Comparison of ENCODE assay signal across 8 cellular contexts in the genomic region with DNA sequence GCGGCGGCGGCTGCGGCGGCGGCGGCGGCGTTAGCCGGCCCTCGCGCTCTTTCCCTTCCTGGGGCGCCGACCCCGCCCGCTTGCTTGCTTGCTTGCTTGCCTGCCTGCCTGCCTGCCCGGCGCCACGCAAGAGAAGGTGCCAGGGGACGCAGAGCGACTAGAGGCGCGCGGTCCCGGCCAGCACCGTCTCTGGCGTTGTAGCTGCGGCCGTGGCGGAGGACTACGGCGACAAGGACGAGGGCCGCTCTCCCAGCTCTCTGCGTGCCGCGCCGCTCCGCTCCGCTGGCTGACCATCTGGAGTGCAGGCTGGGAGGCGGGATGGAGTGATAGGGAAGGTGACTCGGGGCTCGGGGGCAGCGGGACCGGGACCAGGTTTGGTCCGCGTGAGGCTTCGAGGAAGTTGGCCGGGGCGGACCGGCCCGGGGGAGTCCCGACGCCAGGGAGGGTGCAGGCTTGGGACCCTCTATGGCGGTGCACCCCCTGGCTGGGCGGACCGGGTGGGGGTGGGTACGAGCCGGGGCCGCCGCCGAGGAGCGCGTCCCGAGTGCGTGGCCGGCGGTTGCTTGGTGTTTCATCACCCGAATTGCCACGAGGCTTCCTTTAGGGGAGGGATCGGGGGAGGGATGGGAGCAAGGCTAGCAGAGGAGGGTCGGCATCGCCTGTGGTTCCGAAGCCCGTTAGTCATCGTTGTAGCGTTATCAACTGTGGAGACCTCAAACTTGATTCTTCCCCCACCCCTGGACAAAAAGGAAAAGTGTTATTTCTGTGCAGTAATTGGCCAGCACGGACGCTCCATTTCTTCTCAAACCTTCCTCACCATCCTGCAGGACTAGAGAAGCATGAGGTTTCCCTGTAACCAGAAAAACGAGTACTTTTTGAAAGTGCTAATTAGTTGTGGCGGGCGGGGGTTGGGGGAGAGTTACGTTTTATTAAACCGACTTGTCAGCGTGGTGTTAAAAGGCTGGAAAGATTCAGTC. TPM values are rescaled to one million over a fixed set of nuclear protein-coding genes. Genes with fewer than 3 reads are reported as not detected.
DNase-seq lines count a peak whose midpoint lies in the region; ATAC-seq and TF ChIP-seq lines count a peak whose summit lies in the region.

No MANE protein-coding gene starts in this region.

- WGBS in liver: under 1% methylated on average over 85 of the region's 85 CpGs

- H3K27me3 Mint-ChIP-seq in activated CD4-positive, alpha-beta T cell treated with anti-CD3 and anti-CD28 coated beads, Interleukin-2, amount 10 ng/mL, durations not matched to agents 24 days and 14 days: no peaks in the 10 kb centered on the region

- H3K36me3 Mint-ChIP-seq in activated CD4-positive, alpha-beta T cell treated with anti-CD3 and anti-CD28 coated beads, Interleukin-2, amount 10 ng/mL, durations not matched to agents 24 days and 14 days (ENCODE audit: low read depth): peaks cover 13% of the 10 kb centered on the region

- H3K27ac Mint-ChIP-seq in activated CD4-positive, alpha-beta T cell treated with anti-CD3 and anti-CD28 coated beads, Interleukin-2, amount 10 ng/mL, durations not matched to agents 24 days and 14 days: peak overlapping the region; percentile 100

- peak; percentile 78 for DNase-seq in NCI-H82 (lab: John Stamatoyannopoulos, UW)
- no peak for DNase-seq in NCI-H82 treated with DMSO at 0.1 percent for 48 hours (lab: John Stamatoyannopoulos, UW; ENCODE audit: unreplicated experiment)
- peak; percentile 64 for DNase-seq in NCI-H2107 (lab: John Stamatoyannopoulos, UW)
- peak; percentile 87 for DNase-seq in activated CD4-positive, alpha-beta T cell treated with anti-CD3 and anti-CD28 coated beads, Interleukin-2, amount 10 ng/mL, durations not matched to agents 24 days and 14 days
- DNase-seq in dedifferentiated amniotic fluid mesenchymal stem cell (ENCODE audit: extremely low spot score): peak; percentile 88
- DNase-seq in stimulated activated CD4-positive, alpha-beta T cell treated with anti-CD3 and anti-CD28 coated beads, Interleukin-4, amount 100 ng/mL, for 24 hours: peak; percentile 82

- H3K4me1 Mint-ChIP-seq in activated CD4-positive, alpha-beta T cell treated with anti-CD3 and anti-CD28 coated beads, Interleukin-2, amount 10 ng/mL, durations not matched to agents 24 days and 14 days: peaks cover 29% of the 10 kb centered on the region

- peaks cover 0 to 2% (median 0%) of the 10 kb centered on the region in 4 donors for H3K36me3 ChIP-seq in liver (ENCODE audit: control insufficient read depth in 4 of 4, insufficient read depth in 3 of 4, low read depth in 1 of 4, low read length in 3 of 4)

- no peak for TF ChIP-seq RAD21 in liver (IDR thresholded peaks at IDR 0.05)

- H3K9ac ChIP-seq in liver (ENCODE audit: low read depth in 1 of 2, low read length in 2 of 2): peak overlapping the region; percentile 61 to 79

- peak overlapping the region; percentile 97 to 100 for H3K27ac ChIP-seq in liver (ENCODE audit: low read depth in 1 of 2, low read length in 2 of 2)

- H3K27me3 ChIP-seq in liver (ENCODE audit: control insufficient read depth in 4 of 4, insufficient read depth in 4 of 4, low read length in 3 of 4): no peaks in the 10 kb centered on the region

- no peak for TF ChIP-seq CTCF in liver (IDR thresholded peaks at IDR 0.05; ENCODE audit: low read depth, low read length, missing input control)

- H3K4me1 ChIP-seq in liver (ENCODE audit: control insufficient read depth in 4 of 4, insufficient read depth in 4 of 4, low read length in 3 of 4): peaks cover 4 to 17% (median 10%) of the 10 kb centered on the region in 4 donors

- H3K9me3 ChIP-seq in liver (ENCODE audit: control insufficient read depth in 4 of 4, low read length in 3 of 4): no peaks in the 10 kb centered on the region

- ATAC-seq in HG02759 (IDR thresholded peaks at IDR 0.05; ENCODE audit: unreplicated experiment): peak; percentile 33

- peak overlapping the region; percentile 99 for H3K4me3 Mint-ChIP-seq in activated CD4-positive, alpha-beta T cell treated with anti-CD3 and anti-CD28 coated beads, Interleukin-2, amount 10 ng/mL, durations not matched to agents 24 days and 14 days

- H3K9me3 Mint-ChIP-seq in activated CD4-positive, alpha-beta T cell treated with anti-CD3 and anti-CD28 coated beads, Interleukin-2, amount 10 ng/mL, durations not matched to agents 24 days and 14 days: no peaks in the 10 kb centered on the region

- intact Hi-C loops in activated CD4-positive, alpha-beta T cell treated with anti-CD3 and anti-CD28 coated beads, Interleukin-2, amount 10 ng/mL, durations not matched to agents 24 days and 14 days (cut with micrococcal nuclease): loop anchor here (1.0 to 10.0 kb wide), 6 partner anchors 20 to 1800 kb away; partner anchors contain the start of genes GNS, KICS2, RXYLT1 and TBK1

- peak overlapping the region; percentile 68 to 95 (median 86) for H3K4me3 ChIP-seq in liver (ENCODE audit: low read depth in 1 of 3, low read length in 3 of 3)

TF ChIP-seq in liver, 16 proteins besides CTCF, POLR2A, EP300 and RAD21:
- TF ChIP-seq NR2F2 (IDR thresholded peaks at IDR 0.05): no peak
- TF ChIP-seq, protein P1, sequence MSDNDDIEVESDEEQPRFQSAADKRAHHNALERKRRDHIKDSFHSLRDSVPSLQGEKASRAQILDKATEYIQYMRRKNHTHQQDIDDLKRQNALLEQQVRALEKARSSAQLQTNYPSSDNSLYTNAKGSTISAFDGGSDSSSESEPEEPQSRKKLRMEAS (IDR thresholded peaks at IDR 0.05): peak; percentile 56
- TF ChIP-seq, protein P2, sequence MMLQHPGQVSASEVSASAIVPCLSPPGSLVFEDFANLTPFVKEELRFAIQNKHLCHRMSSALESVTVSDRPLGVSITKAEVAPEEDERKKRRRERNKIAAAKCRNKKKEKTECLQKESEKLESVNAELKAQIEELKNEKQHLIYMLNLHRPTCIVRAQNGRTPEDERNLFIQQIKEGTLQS (IDR thresholded peaks at IDR 0.05): peak; percentile 36
TF ChIP-seq in liver: peak in this region for 2.

RNA-seq across cellular contexts. Expression of gene XPOT, which starts 0.6 kb away (rescaled TPM):
- total RNA-seq in activated CD4-positive, alpha-beta T cell treated with anti-CD3 and anti-CD28 coated beads, Interleukin-2, amount 10 ng/mL, durations not matched to agents 24 days and 14 days: 158 and 163 TPM in 2 replicates
- 10 to 100 TPM; 23.4 to 44.8 TPM for total RNA-seq in liver
- 10 to 100 TPM; 16.7 to 24.3 TPM for polyA plus RNA-seq in liver

RNA-seq across cellular contexts. Expression of gene C12orf56, which starts 14.2 kb away (rescaled TPM):
- 0.40 TPM in 1 of 2 replicates, not detected in the other for total RNA-seq in activated CD4-positive, alpha-beta T cell treated with anti-CD3 and anti-CD28 coated beads, Interleukin-2, amount 10 ng/mL, durations not matched to agents 24 days and 14 days
- under 1 TPM; 0.08 to 0.47 TPM for total RNA-seq in liver
- polyA plus RNA-seq in liver: under 1 TPM in 1 of 2 donors, not detected in 1; 0.24 TPM

RNA-seq across cellular contexts. Expression of gene TBK1, which starts 47.2 kb away (rescaled TPM):
- total RNA-seq in activated CD4-positive, alpha-beta T cell treated with anti-CD3 and anti-CD28 coated beads, Interleukin-2, amount 10 ng/mL, durations not matched to agents 24 days and 14 days: 32.9 and 34.6 TPM in 2 replicates
- total RNA-seq in liver: 10 to 100 TPM; 16.7 to 20.7 TPM
- 10 to 100 TPM in 1 of 2 donors, 1 to 10 TPM in 1; 7.6 to 11.1 TPM for polyA plus RNA-seq in liver
